20 cellular contexts compared by ENCODE assay signal in the genomic region with DNA sequence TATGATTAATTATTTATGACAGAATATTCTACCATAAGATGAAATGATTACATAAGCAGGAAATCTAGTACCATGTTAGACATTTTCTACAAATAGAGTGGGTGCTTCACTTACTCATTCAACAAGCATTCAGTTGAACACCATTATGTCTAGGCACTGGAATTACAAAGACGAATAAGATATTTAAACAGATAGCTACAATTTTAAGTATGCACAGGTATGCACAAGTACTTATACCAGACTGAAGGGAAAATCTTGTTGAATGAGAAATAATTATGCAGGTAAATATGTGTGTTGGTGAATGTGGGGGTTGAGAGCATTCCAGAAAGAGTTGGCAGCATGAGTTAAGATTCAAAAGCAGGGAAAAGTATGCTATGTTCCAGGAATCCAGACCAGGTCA.
DNase-seq lines count a peak whose midpoint lies in the region; ATAC-seq and TF ChIP-seq lines count a peak whose summit lies in the region.
"Had no signal": no experiment of that assay in that cellular context is flagged by ENCODE, and none has a peak within 500 bp of the region (broad histone marks: within the 10 kb centered on the region; RNA-seq: fewer than 3 reads in every experiment).

No MANE protein-coding gene starts in this region.

- no peaks in the 10 kb centered on the region for H3K27me3 Mint-ChIP-seq in CD8-positive, alpha-beta T cell (ENCODE audit: low read depth)
- H3K27me3 Mint-ChIP-seq: CD4-positive, alpha-beta memory T cell; CD4-positive, CD25-positive, alpha-beta regulatory T cell had no signal

- no peaks in the 10 kb centered on the region for H3K36me3 ChIP-seq in upper lobe of right lung
- H3K36me3 ChIP-seq in CD8-positive, alpha-beta T cell (ENCODE audit: insufficient read depth, low read length): no peaks in the 10 kb centered on the region
- H3K36me3 ChIP-seq: BE2C, BLaER1 had no signal

- no peaks in the 10 kb centered on the region for H3K4me1 Mint-ChIP-seq in CD8-positive, alpha-beta T cell (ENCODE audit: low read depth)
- H3K4me1 Mint-ChIP-seq: CD14-positive monocyte; CD4-positive, alpha-beta memory T cell; CD4-positive, CD25-positive, alpha-beta regulatory T cell had no signal

- peaks cover 7% of the 10 kb centered on the region for H3K9me3 Mint-ChIP-seq in CD8-positive, alpha-beta T cell

- no peak for TF ChIP-seq CTCF in epithelial cell of esophagus (IDR thresholded peaks at IDR 0.05; ENCODE audit: insufficient read depth, low read depth, low read length, missing control alignments)
- no peak for TF ChIP-seq CTCF in upper lobe of right lung (IDR thresholded peaks at IDR 0.05)
- no peak for TF ChIP-seq CTCF in CD8-positive, alpha-beta T cell (IDR thresholded peaks at IDR 0.05)

- no peaks in the 10 kb centered on the region for H3K4me1 ChIP-seq in upper lobe of right lung
- H3K4me1 ChIP-seq in CD8-positive, alpha-beta T cell (ENCODE audit: insufficient read depth, low read length): no peaks in the 10 kb centered on the region
- H3K4me1 ChIP-seq: BE2C, BLaER1, Caco-2 had no signal

- H3K27ac Mint-ChIP-seq in CD8-positive, alpha-beta T cell: no peak overlapping the region
- H3K27ac Mint-ChIP-seq: CD14-positive monocyte; CD4-positive, alpha-beta memory T cell; CD4-positive, CD25-positive, alpha-beta regulatory T cell had no signal

- CTCF ChIA-PET in CD8-positive, alpha-beta T cell (lab: Charles Lee): no interaction called here

- peak; percentile 10 for DNase-seq in astrocyte of the hippocampus (ENCODE audit: low read depth, low spot score)
- peak; percentile 0 for DNase-seq in epithelial cell of esophagus (ENCODE audit: low read depth)
- DNase-seq in kidney tubule cell (ENCODE audit: low spot score): peak; percentile 1
- DNase-seq in upper lobe of right lung: no peak
- DNase-seq in CD8-positive, alpha-beta T cell: no peak
- DNase-seq: 8988T; ACHN; BE2C; C1 segment of cervical spinal cord; Caco-2; Calu3; CD4-positive, alpha-beta memory T cell; CD4-positive, CD25-positive, alpha-beta regulatory T cell; DMS79 treated with DMSO at 0.1 percent for 48 hours; GF-D8 had no signal

- no peaks in the 10 kb centered on the region for H3K9me3 ChIP-seq in upper lobe of right lung
- no peaks in the 10 kb centered on the region for H3K9me3 ChIP-seq in CD8-positive, alpha-beta T cell (ENCODE audit: low read length)
- H3K9me3 ChIP-seq: BE2C, Caco-2 had no signal

- ATAC-seq in upper lobe of right lung (peak; percentile 47), HG02571 (IDR thresholded peaks at IDR 0.05; ENCODE audit: unreplicated experiment) (no peak), GM19328 (IDR thresholded peaks at IDR 0.05; ENCODE audit: unreplicated experiment) (no peak), HG03342 (IDR thresholded peaks at IDR 0.05; ENCODE audit: unreplicated experiment) (no peak)
- ATAC-seq in CD8-positive, alpha-beta T cell: no peak

- H3K4me3 ChIP-seq in epithelial cell of esophagus (ENCODE audit: low read length): no peak overlapping the region
- no peak overlapping the region for H3K4me3 ChIP-seq in upper lobe of right lung
- no peak overlapping the region for H3K4me3 ChIP-seq in CD8-positive, alpha-beta T cell (ENCODE audit: low read depth, low read length)
- H3K4me3 ChIP-seq: BLaER1 had no signal

- H3K27me3 ChIP-seq in upper lobe of right lung: no peaks in the 10 kb centered on the region
- no peaks in the 10 kb centered on the region for H3K27me3 ChIP-seq in CD8-positive, alpha-beta T cell (ENCODE audit: insufficient read depth, low read length)
- H3K27me3 ChIP-seq: BE2C, BLaER1 had no signal

- intact Hi-C loops in upper lobe of right lung (cut with DNase I): no loop called here
- intact Hi-C loops in CD8-positive, alpha-beta T cell (cut with DNase I, micrococcal nuclease): no loop called here

- no peaks in the 10 kb centered on the region for H3K36me3 Mint-ChIP-seq in CD8-positive, alpha-beta T cell
- H3K36me3 Mint-ChIP-seq: CD14-positive monocyte; CD4-positive, alpha-beta memory T cell; CD4-positive, CD25-positive, alpha-beta regulatory T cell had no signal

- H3K4me3 Mint-ChIP-seq in CD8-positive, alpha-beta T cell: no peak overlapping the region
- H3K4me3 Mint-ChIP-seq: CD14-positive monocyte; CD4-positive, alpha-beta memory T cell; CD4-positive, CD25-positive, alpha-beta regulatory T cell had no signal

- H3K27ac ChIP-seq in upper lobe of right lung: no peak overlapping the region
- H3K27ac ChIP-seq in CD8-positive, alpha-beta T cell (ENCODE audit: low read depth, low read length): no peak overlapping the region
- H3K27ac ChIP-seq: BLaER1 had no signal

- POLR2A ChIA-PET in CD8-positive, alpha-beta T cell (lab: Charles Lee): no interaction called here

Comparison
In these comparisons a context has a peak if more than half of its experiments do, and no peak if none do; other contexts are left out.
1. DNase-seq: peak in astrocyte of the hippocampus (single experiment), epithelial cell of esophagus (single experiment) and kidney tubule cell (single experiment); none in upper lobe of right lung (single experiment) and CD8-positive, alpha-beta T cell (0 of 7).